ENCODE assay signal across 8 cellular contexts in genomic region chr11:72831521-72832300, GRCh38. TPM values are rescaled to one million over a fixed set of nuclear protein-coding genes. Genes with fewer than 3 reads are reported as not detected.
DNase-seq lines count a peak whose midpoint lies in the region; ATAC-seq lines count a peak whose summit lies in the region.

No MANE protein-coding gene starts in this region.

- H3K27ac ChIP-seq in CD4-positive, CD25-positive, alpha-beta regulatory T cell (ENCODE audit: insufficient read depth, low read length, poor library complexity, severe bottlenecking), result no peak overlapping the region
- no peak overlapping the region for H3K27ac ChIP-seq in effector memory CD4-positive, alpha-beta T cell (ENCODE audit: insufficient read depth, low read length, poor library complexity, severe bottlenecking)
- no peak overlapping the region for H3K27ac ChIP-seq in mesenchymal stem cell (ENCODE audit: low read length, poor library complexity, severe bottlenecking)

- no peak overlapping the region for H3K4me3 Mint-ChIP-seq in CD4-positive, CD25-positive, alpha-beta regulatory T cell

- no peak overlapping the region for H2BK15ac ChIP-seq in mesenchymal stem cell (ENCODE audit: low read depth, poor library complexity, severe bottlenecking)

- no peak overlapping the region for H4K8ac ChIP-seq in mesenchymal stem cell (ENCODE audit: low read length)

- H3K9me3 Mint-ChIP-seq in CD4-positive, CD25-positive, alpha-beta regulatory T cell, result no peaks in the 10 kb centered on the region

- no peak overlapping the region for H2BK5ac ChIP-seq in mesenchymal stem cell (ENCODE audit: low read depth, low read length, poor library complexity, severe bottlenecking)

- DNase-seq in CD4-positive, CD25-positive, alpha-beta regulatory T cell, result peak; percentile 42 to 52 (median 45)
- DNase-seq in NCI-H460 (ENCODE audit: extremely low read depth, low read depth), result peak; percentile 73
- DNase-seq in activated CD4-positive, alpha-beta T cell treated with anti-CD3 and anti-CD28 coated beads, Interleukin-2, amount 50 U/mL, for 4 hours, result peak; percentile 50 to 54
- DNase-seq in effector memory CD4-positive, alpha-beta T cell, result peak in 2 of 3 donors; percentile 25 to 32
- DNase-seq in mesenchymal stem cell, result peak; percentile 82
- DNase-seq in stimulated activated naive CD8-positive, alpha-beta T cell treated with anti-CD3 and anti-CD28 coated beads, Interleukin-15, Interleukin-2, amounts not matched to agents 100 U/mL and 50 U/mL, for 24 hours, result peak; percentile 66

- H3K4me1 ChIP-seq in CD4-positive, CD25-positive, alpha-beta regulatory T cell (ENCODE audit: control insufficient read depth, insufficient read depth, low read length, poor library complexity, severe bottlenecking), result peaks cover 6% of the 10 kb centered on the region
- no peaks in the 10 kb centered on the region for H3K4me1 ChIP-seq in effector memory CD4-positive, alpha-beta T cell (ENCODE audit: control insufficient read depth, insufficient read depth, low read length, poor library complexity, severe bottlenecking)
- peaks cover 20% of the 10 kb centered on the region for H3K4me1 ChIP-seq in mesenchymal stem cell (ENCODE audit: control insufficient read depth, insufficient read depth, low read depth, low read length)

- no peak overlapping the region for H3K4ac ChIP-seq in mesenchymal stem cell (ENCODE audit: low read depth in 1 of 2, low read length in 2 of 2)

- no peaks in the 10 kb centered on the region for H3K9me3 ChIP-seq in CD4-positive, CD25-positive, alpha-beta regulatory T cell (ENCODE audit: control insufficient read depth in 2 of 2, low read length in 2 of 2)
- no peaks in the 10 kb centered on the region for H3K9me3 ChIP-seq in effector memory CD4-positive, alpha-beta T cell (ENCODE audit: control insufficient read depth, low read length)
- no peaks in the 10 kb centered on the region for H3K9me3 ChIP-seq in mesenchymal stem cell (ENCODE audit: control insufficient read depth, low read length)

- H3K27me3 Mint-ChIP-seq in CD4-positive, CD25-positive, alpha-beta regulatory T cell, result no peaks in the 10 kb centered on the region

- no peak overlapping the region for H3K4me3 ChIP-seq in CD4-positive, CD25-positive, alpha-beta regulatory T cell (ENCODE audit: low read depth, low read length)
- H3K4me3 ChIP-seq in effector memory CD4-positive, alpha-beta T cell (ENCODE audit: insufficient read depth, low read depth, low read length, poor library complexity, severe bottlenecking), result no peak overlapping the region
- no peak overlapping the region for H3K4me3 ChIP-seq in mesenchymal stem cell (ENCODE audit: insufficient read depth in 1 of 2, low read depth in 1 of 2, low read length in 2 of 2)

- peaks cover 2% of the 10 kb centered on the region for H3K79me1 ChIP-seq in mesenchymal stem cell (replicated peaks; ENCODE audit: low read length, poor library complexity, severe bottlenecking)

- peak overlapping the region in 1 of 2 experiments; percentile 68 for H2BK12ac ChIP-seq in mesenchymal stem cell (ENCODE audit: low read length in 2 of 2)

- ATAC-seq in CD4-positive, CD25-positive, alpha-beta regulatory T cell (ENCODE audit: low read depth in 2 of 2), result peak; percentile 65 to 68
- peak; percentile 44 for ATAC-seq in HG02610 (IDR thresholded peaks at IDR 0.05; ENCODE audit: unreplicated experiment)
- peak; percentile 64 for ATAC-seq in stimulated activated naive CD8-positive, alpha-beta T cell treated with anti-CD3 and anti-CD28 coated beads, Interleukin-15, Interleukin-2, amounts not matched to agents 100 U/mL and 50 U/mL, for 24 hours
- ATAC-seq in HG03095 (IDR thresholded peaks at IDR 0.05; ENCODE audit: unreplicated experiment), result no peak

- no peak overlapping the region for H3K9ac ChIP-seq in mesenchymal stem cell (ENCODE audit: low read length)

- no peak overlapping the region for H3K23ac ChIP-seq in mesenchymal stem cell (ENCODE audit: low read length in 2 of 2)

- H2BK120ac ChIP-seq in mesenchymal stem cell (ENCODE audit: low read depth, low read length), result no peak overlapping the region

- H3K14ac ChIP-seq in mesenchymal stem cell (ENCODE audit: low read length in 2 of 2), result peak overlapping the region in 1 of 2 experiments; percentile 56

- no peak overlapping the region for H2AFZ ChIP-seq in mesenchymal stem cell (ENCODE audit: low read depth, low read length)

- H3K36me3 Mint-ChIP-seq in CD4-positive, CD25-positive, alpha-beta regulatory T cell, result peaks cover 8% of the 10 kb centered on the region

- H3K36me3 ChIP-seq in CD4-positive, CD25-positive, alpha-beta regulatory T cell (ENCODE audit: control insufficient read depth, insufficient read depth, low read length), result peaks cover 22% of the 10 kb centered on the region
- H3K36me3 ChIP-seq in effector memory CD4-positive, alpha-beta T cell (ENCODE audit: control insufficient read depth, insufficient read depth, low read length), result peaks cover 31% of the 10 kb centered on the region
- H3K36me3 ChIP-seq in mesenchymal stem cell (ENCODE audit: control insufficient read depth in 1 of 2, insufficient read depth in 2 of 2, low read depth in 1 of 2, low read length in 2 of 2), result peaks cover 10 to 34% of the 10 kb centered on the region in 2 experiments

- H3K4me1 Mint-ChIP-seq in CD4-positive, CD25-positive, alpha-beta regulatory T cell, result peaks cover 0 to 18% (median 4%) of the 10 kb centered on the region in 4 donors

- H3K27ac Mint-ChIP-seq in CD4-positive, CD25-positive, alpha-beta regulatory T cell, result peak overlapping the region; percentile 15 to 88 (median 84)

- H3K18ac ChIP-seq in mesenchymal stem cell (ENCODE audit: low read depth in 1 of 2, low read length in 2 of 2), result peak overlapping the region in 1 of 2 experiments; percentile 55

- no peaks in the 10 kb centered on the region for H3K27me3 ChIP-seq in CD4-positive, CD25-positive, alpha-beta regulatory T cell (ENCODE audit: control insufficient read depth, insufficient read depth, low read length)
- H3K27me3 ChIP-seq in effector memory CD4-positive, alpha-beta T cell (replicated peaks; ENCODE audit: control insufficient read depth, insufficient read depth, low read length, poor library complexity, severe bottlenecking), result no peaks in the 10 kb centered on the region
- no peaks in the 10 kb centered on the region for H3K27me3 ChIP-seq in mesenchymal stem cell (ENCODE audit: control insufficient read depth in 1 of 2, insufficient read depth in 1 of 2, low read length in 2 of 2)

- no peak overlapping the region for H3K4me2 ChIP-seq in mesenchymal stem cell (ENCODE audit: low read length, poor library complexity, severe bottlenecking)

- WGBS in mesenchymal stem cell, result 46% methylated on average over 11 of the region's 13 CpGs

- no peak overlapping the region for H2AK5ac ChIP-seq in mesenchymal stem cell (ENCODE audit: low read length, severe bottlenecking)

- no peak overlapping the region for H4K91ac ChIP-seq in mesenchymal stem cell (ENCODE audit: low read length)

RNA-seq across cellular contexts. Expression of gene ATG16L2, which starts 17.5 kb away (rescaled TPM):
- total RNA-seq in CD4-positive, CD25-positive, alpha-beta regulatory T cell, result 89.9 TPM
- polyA plus RNA-seq in CD4-positive, CD25-positive, alpha-beta regulatory T cell, result 10 to 100 TPM in 2 of 4 donors, 1 to 10 TPM in 2; 6.7 to 13.3 (median 9.3) TPM
- 3.8 and 5.1 TPM in 2 replicates for total RNA-seq in NCI-H460 (2014; rRNA removed; shearing (Covaris generic))
- polyA plus RNA-seq in NCI-H460 (2014; cell fraction: nucleus; rRNA removed), result 82.2 and 85.8 TPM in 2 replicates
- 12.0 TPM for polyA plus RNA-seq in mesenchymal stem cell (2013, experiment 1 of 2)
- 10.4 TPM for polyA plus RNA-seq in mesenchymal stem cell (2013, experiment 2 of 2)

RNA-seq across cellular contexts. Expression of gene STARD10, which starts 37.9 kb away (rescaled TPM):
- total RNA-seq in CD4-positive, CD25-positive, alpha-beta regulatory T cell, result 11.2 TPM
- 10 to 100 TPM; 13.6 to 16.8 (median 14.0) TPM for polyA plus RNA-seq in CD4-positive, CD25-positive, alpha-beta regulatory T cell
- total RNA-seq in NCI-H460 (2014; rRNA removed; shearing (Covaris generic)), result 4.3 and 7.4 TPM in 2 replicates
- 2.4 and 9.2 TPM in 2 replicates for polyA plus RNA-seq in NCI-H460 (2014; cell fraction: nucleus; rRNA removed)
- polyA plus RNA-seq in mesenchymal stem cell (2013, experiment 1 of 2), result 16.5 TPM
- polyA plus RNA-seq in mesenchymal stem cell (2013, experiment 2 of 2), result 13.7 TPM

Comparison
In these comparisons a context has a peak if more than half of its experiments do, and no peak if none do; other contexts are left out.
1. DNase-seq: peak in every context shown above with its lines; median percentile 82 in mesenchymal stem cell; 73 in NCI-H460; 66 in stimulated activated naive CD8-positive, alpha-beta T cell treated with anti-CD3 and anti-CD28 coated beads, Interleukin-15, Interleukin-2, amounts not matched to agents 100 U/mL and 50 U/mL, for 24 hours; 52 in activated CD4-positive, alpha-beta T cell treated with anti-CD3 and anti-CD28 coated beads, Interleukin-2, amount 50 U/mL, for 4 hours; 45 in CD4-positive, CD25-positive, alpha-beta regulatory T cell; 28 in effector memory CD4-positive, alpha-beta T cell.
2. RNA of gene ATG16L2, which starts 17.5 kb away (total RNA-seq): 89.9 TPM in CD4-positive, CD25-positive, alpha-beta regulatory T cell (single experiment); 3.8 to 5.1 TPM in NCI-H460; every median in the first group is over 10 times any median in the second.